ENCODE assay signal across 8 cellular contexts in genomic region chr16:75097941-75098897, GRCh38. TPM values are rescaled to one million over a fixed set of nuclear protein-coding genes. Genes with fewer than 3 reads are reported as not detected.
DNase-seq lines count a peak whose midpoint lies in the region; ATAC-seq and TF ChIP-seq lines count a peak whose summit lies in the region.

No MANE protein-coding gene starts in this region.

- DNase-seq in Peyer's patch, result no peak
- DNase-seq in activated naive CD4-positive, alpha-beta T cell treated with anti-CD3 and anti-CD28 coated beads, Interleukin-2, amount 50 U/mL, for 16 hours, result peak; percentile 66
- DNase-seq in stimulated activated CD4-positive, alpha-beta T cell treated with anti-CD3 and anti-CD28 coated beads, Interleukin-12 subunit alpha, Interleukin-12 subunit beta, amount 100 ng/mL, for 4 hours, result peak; percentile 63
- no peak for DNase-seq in NCI-H1105 treated with DMSO at 0.1 percent for 48 hours (lab: John Stamatoyannopoulos, UW)
- no peak for DNase-seq in NCI-H2081 (lab: John Stamatoyannopoulos, UW)
- DNase-seq in mucosa of gallbladder (ENCODE audit: low spot score), result no peak
- no peak for DNase-seq in NCI-H526 treated with DMSO at 0.1 percent for 48 hours (lab: John Stamatoyannopoulos, UW)

- no peak for TF ChIP-seq CTCF in Peyer's patch (IDR thresholded peaks at IDR 0.05)

- peak overlapping the region in 3 of 4 donors; percentile 43 to 59 (median 55) for H3K27ac ChIP-seq in Peyer's patch

- ATAC-seq in GM18870 (IDR thresholded peaks at IDR 0.05; ENCODE audit: unreplicated experiment), result peak; percentile 68

- H3K4me1 ChIP-seq in Peyer's patch, result peaks cover 0 to 40% (median 3%) of the 10 kb centered on the region in 4 donors

- TF ChIP-seq POLR2A in Peyer's patch (IDR thresholded peaks at IDR 0.05), result no peak

- H3K27me3 ChIP-seq in Peyer's patch, result no peaks in the 10 kb centered on the region

- H3K4me3 ChIP-seq in Peyer's patch, result no peak overlapping the region

- no peaks in the 10 kb centered on the region for H3K9me3 ChIP-seq in Peyer's patch

- H3K36me3 ChIP-seq in Peyer's patch, result peaks cover 0 to 16% (median 0%) of the 10 kb centered on the region in 3 donors

RNA-seq across cellular contexts. Expression of gene LDHD, which starts 18.4 kb away (rescaled TPM):
- total RNA-seq in Peyer's patch (10 to 100 TPM in 3 of 4 donors, 1 to 10 TPM in 1; 2.5 to 37.0 (median 22.4) TPM), mucosa of gallbladder (14.5 TPM)

RNA-seq across cellular contexts. Expression of gene ZFP1, which starts 50.1 kb away (rescaled TPM):
- total RNA-seq in Peyer's patch, result 1 to 10 TPM; 2.6 to 6.1 (median 4.9) TPM
- 11.4 TPM for total RNA-seq in mucosa of gallbladder

Comparison
In these comparisons a context has a peak if more than half of its experiments do, and no peak if none do; other contexts are left out.
1. DNase-seq: peak in activated naive CD4-positive, alpha-beta T cell treated with anti-CD3 and anti-CD28 coated beads, Interleukin-2, amount 50 U/mL, for 16 hours (single experiment) and stimulated activated CD4-positive, alpha-beta T cell treated with anti-CD3 and anti-CD28 coated beads, Interleukin-12 subunit alpha, Interleukin-12 subunit beta, amount 100 ng/mL, for 4 hours (single experiment); none in Peyer's patch (0 of 3), NCI-H1105 treated with DMSO at 0.1 percent for 48 hours (single experiment), NCI-H2081 (0 of 2), mucosa of gallbladder (single experiment) and NCI-H526 treated with DMSO at 0.1 percent for 48 hours (single experiment).